In genomic region chr12:57550628-57551549, GRCh38 we compare ENCODE assay signal across 11 cellular contexts. TPM values are rescaled to one million over a fixed set of nuclear protein-coding genes. Genes with fewer than 3 reads are reported as not detected.
DNase-seq lines count a peak whose midpoint lies in the region; ATAC-seq, FAIRE-seq and TF ChIP-seq lines count a peak whose summit lies in the region.
"Had no signal": no experiment of that assay in that cellular context is flagged by ENCODE, and none has a peak within 500 bp of the region (broad histone marks: within the 10 kb centered on the region; RNA-seq: fewer than 3 reads in every experiment).

No MANE protein-coding gene starts in this region.

- no peak overlapping the region for H3K27ac Mint-ChIP-seq in HFFc6
- H3K27ac Mint-ChIP-seq in mesothelial cell of epicardium, result no peak overlapping the region

- H3K36me3 Mint-ChIP-seq in HFFc6 (ENCODE audit: low read depth) (peaks cover 8% of the 10 kb centered on the region), mesothelial cell of epicardium (no peaks in the 10 kb centered on the region)

- peaks cover 9% of the 10 kb centered on the region for H3K27me3 ChIP-seq in brain microvascular endothelial cell (replicated peaks)

- no peak for ATAC-seq in GM19467 (IDR thresholded peaks at IDR 0.05; ENCODE audit: unreplicated experiment)
- ATAC-seq in GM19035 (IDR thresholded peaks at IDR 0.05; ENCODE audit: unreplicated experiment), result no peak
- ATAC-seq: mucosa of descending colon had no signal

- H3K27me3 Mint-ChIP-seq in HFFc6 (ENCODE audit: insufficient read depth) (peaks cover 9% of the 10 kb centered on the region), mesothelial cell of epicardium (ENCODE audit: low read depth) (peaks cover 80% of the 10 kb centered on the region)

- no peak for FAIRE-seq in GM12891 (lab: Jason Lieb, UNC)

- H3K9me3 Mint-ChIP-seq in HFFc6 (no peaks in the 10 kb centered on the region), mesothelial cell of epicardium (no peaks in the 10 kb centered on the region)

- H3K4me3 ChIP-seq in AG04449 (ENCODE audit: low read depth, low read length) (peak overlapping the region; percentile 62), brain microvascular endothelial cell (ENCODE audit: low read depth, low read length) (peak overlapping the region; percentile 59)
- H3K4me3 ChIP-seq: mucosa of descending colon had no signal

- H3K27ac ChIP-seq in brain microvascular endothelial cell, result no peak overlapping the region

- no peak for DNase-seq in AG04449 (ENCODE audit: low read depth, low spot score)
- DNase-seq in HFFc6, result no peak
- DNase-seq in brain microvascular endothelial cell, result no peak
- DNase-seq in mesothelial cell of epicardium (ENCODE audit: low spot score in 2 of 2, unreplicated experiment in 2 of 2), result no peak
- DNase-seq in midbrain (lab: John Stamatoyannopoulos, UW), result no peak
- no peak for DNase-seq in GM12891 (ENCODE audit: insufficient read length, low spot score)
- DNase-seq: stimulated activated CD4-positive, alpha-beta T cell treated with anti-CD3 and anti-CD28 coated beads, Interleukin-1b, Interleukin-23, amount 100 ng/mL, for 48 hours had no signal

- in situ Hi-C loops in brain microvascular endothelial cell (cut with HindIII; ENCODE audit: low pct_ligation_motif_present, low sequenced_read_pairs), result no loop called here

- no peak for TF ChIP-seq POLR2A in GM12891 (IDR thresholded peaks at IDR 0.05; ENCODE audit: low read depth, low read length)

- TF ChIP-seq CTCF in AG04449 (IDR thresholded peaks at IDR 0.05; ENCODE audit: insufficient read depth, low read length, missing control alignments) (no peak), HFFc6 (IDR thresholded peaks at IDR 0.05) (no peak), brain microvascular endothelial cell (IDR thresholded peaks at IDR 0.05; ENCODE audit: low read depth, low read length, missing control alignments) (no peak), mesothelial cell of epicardium (IDR thresholded peaks at IDR 0.05; ENCODE audit: unreplicated experiment) (no peak)

- H3K4me3 Mint-ChIP-seq in HFFc6 (peak overlapping the region; percentile 87), mesothelial cell of epicardium (peak overlapping the region; percentile 31)

- H3K36me3 ChIP-seq in brain microvascular endothelial cell (replicated peaks), result no peaks in the 10 kb centered on the region
- H3K36me3 ChIP-seq: transverse colon had no signal

- H3K4me1 Mint-ChIP-seq in HFFc6 (ENCODE audit: low read depth) (peaks cover 52% of the 10 kb centered on the region), mesothelial cell of epicardium (peaks cover 10% of the 10 kb centered on the region)

- CTCF ChIA-PET in AG04449 (lab: Yijun Ruan, JAX), result interaction anchor here (1.2 to 1.5 kb wide), 2 partner anchors 8 to 82 kb away, joined by 3 to 5 read pairs; partner anchors contain the start of gene B4GALNT1

- POLR2A ChIA-PET in AG04449 (lab: Yijun Ruan, JAX), result no interaction called here

TF ChIP-seq in GM12891, 5 proteins besides CTCF, POLR2A, EP300 and RAD21:
- TF ChIP-seq TAF1 (IDR thresholded peaks at IDR 0.05; ENCODE audit: low read depth, low read length) (no peak), SPI1 (IDR thresholded peaks at IDR 0.05; ENCODE audit: low read depth, low read length) (no peak), POU2F2 (IDR thresholded peaks at IDR 0.05; ENCODE audit: low read depth, low read length) (no peak), PAX5 (IDR thresholded peaks at IDR 0.05; ENCODE audit: insufficient read depth, low read length, severe bottlenecking) (no peak), POLR2AphosphoS5 (IDR thresholded peaks at IDR 0.05; ENCODE audit: low read depth, low read length) (no peak)

RNA-seq across cellular contexts. Expression of gene KIF5A, which starts 1.0 kb away (rescaled TPM):
- 1 to 10 TPM; 1.0 to 1.8 (median 1.2) TPM for total RNA-seq in HFFc6 (2021; fragmentation: NEBNext Ultra II Directional; extraction: Animal tissue kit (Norgen Biotek cat#: 25700))
- total RNA-seq in mesothelial cell of epicardium, result 0.40 to 0.69 TPM (median 0.59 TPM) in 3 replicates
- 0.18 TPM for polyA plus RNA-seq in GM12891 (2012; ENCODE audit: low read depth, missing spikeins)

RNA-seq across cellular contexts. Expression of gene DCTN2, which starts 3.9 kb away (rescaled TPM):
- total RNA-seq in HFFc6 (2021; fragmentation: NEBNext Ultra II Directional; extraction: Animal tissue kit (Norgen Biotek cat#: 25700)), result 100 to 1,000 TPM; 110 to 123 (median 116) TPM
- total RNA-seq in mesothelial cell of epicardium, result 102 to 103 TPM (median 102 TPM) in 3 replicates
- 79.2 TPM for polyA plus RNA-seq in GM12891 (2012; ENCODE audit: low read depth, missing spikeins)

RNA-seq across cellular contexts. Expression of gene MBD6, which starts 28.3 kb away (rescaled TPM):
- total RNA-seq in HFFc6 (2021; fragmentation: NEBNext Ultra II Directional; extraction: Animal tissue kit (Norgen Biotek cat#: 25700)), result 10 to 100 TPM; 40.7 to 43.6 (median 42.1) TPM
- total RNA-seq in mesothelial cell of epicardium, result 113 to 121 TPM (median 118 TPM) in 3 replicates
- 15.6 TPM for polyA plus RNA-seq in GM12891 (2012; ENCODE audit: low read depth, missing spikeins)

RNA-seq across cellular contexts. Expression of gene DDIT3, which starts 30.6 kb away (rescaled TPM):
- 10 to 100 TPM in 4 of 6 experiments, 1 to 10 TPM in 2; 9.4 to 10.8 (median 10.2) TPM for total RNA-seq in HFFc6 (2021; fragmentation: NEBNext Ultra II Directional; extraction: Animal tissue kit (Norgen Biotek cat#: 25700))
- 15.6 to 18.6 TPM (median 17.2 TPM) in 3 replicates for total RNA-seq in mesothelial cell of epicardium
- polyA plus RNA-seq in GM12891 (2012; ENCODE audit: low read depth, missing spikeins), result 22.7 TPM

RNA-seq across cellular contexts. Expression of gene PIP4K2C, which starts 40.1 kb away (rescaled TPM):
- total RNA-seq in HFFc6 (2021; fragmentation: NEBNext Ultra II Directional; extraction: Animal tissue kit (Norgen Biotek cat#: 25700)), result 10 to 100 TPM; 21.1 to 33.1 (median 24.3) TPM
- 23.4 to 24.2 TPM (median 23.7 TPM) in 3 replicates for total RNA-seq in mesothelial cell of epicardium
- polyA plus RNA-seq in GM12891 (2012; ENCODE audit: low read depth, missing spikeins), result 12.1 TPM
